In genomic region chr18:76823166-76823539, GRCh38 we compare ENCODE assay signal across 8 cellular contexts. TPM values are rescaled to one million over a fixed set of nuclear protein-coding genes. Genes with fewer than 3 reads are reported as not detected.
DNase-seq lines count a peak whose midpoint lies in the region; ATAC-seq and TF ChIP-seq lines count a peak whose summit lies in the region.

No MANE protein-coding gene starts in this region.

- H3K9me3 ChIP-seq in iPS-15b (ENCODE audit: control insufficient read depth, insufficient read depth, low read length) = no peaks in the 10 kb centered on the region

- no peaks in the 10 kb centered on the region for H3K9me3 Mint-ChIP-seq in activated naive CD4-positive, alpha-beta T cell treated with anti-CD3 and anti-CD28 coated beads, Interleukin-2, amount 50 U/mL, for 24 hours
- H3K9me3 Mint-ChIP-seq in stimulated activated memory B cell treated with anti-CD40 and anti-IgM and Interleukin-4, amounts not matched to agents 10 μg/mL and 1 μg/mL and 100 μg/mL, for 72 hours = no peaks in the 10 kb centered on the region

- peak overlapping the region; percentile 83 for H3K4me3 Mint-ChIP-seq in activated naive CD4-positive, alpha-beta T cell treated with anti-CD3 and anti-CD28 coated beads, Interleukin-2, amount 50 U/mL, for 24 hours
- H3K4me3 Mint-ChIP-seq in stimulated activated memory B cell treated with anti-CD40 and anti-IgM and Interleukin-4, amounts not matched to agents 10 μg/mL and 1 μg/mL and 100 μg/mL, for 72 hours = peak overlapping the region; percentile 79

- ATAC-seq in stimulated activated memory B cell treated with anti-CD40 and anti-IgM and Interleukin-4, amounts not matched to agents 10 μg/mL and 1 μg/mL and 100 μg/mL, for 72 hours = no peak
- ATAC-seq in HG03378 (IDR thresholded peaks at IDR 0.05; ENCODE audit: unreplicated experiment) (no peak), GM21786 (IDR thresholded peaks at IDR 0.05; ENCODE audit: unreplicated experiment) (no peak)

- H3K36me3 ChIP-seq in iPS-15b (ENCODE audit: control insufficient read depth, insufficient read depth, low read length) = peaks cover 3% of the 10 kb centered on the region

- TF ChIP-seq CTCF in HFF-Myc (IDR thresholded peaks at IDR 0.05; ENCODE audit: low read depth, low read length, missing control alignments) = no peak

- H3K4me3 ChIP-seq in HFF-Myc (replicated peaks; ENCODE audit: low read depth, low read length) (peak overlapping the region; percentile 74), iPS-15b (ENCODE audit: low read depth, low read length) (peak overlapping the region; percentile 83)

- peak overlapping the region; percentile 74 for H3K27ac Mint-ChIP-seq in activated naive CD4-positive, alpha-beta T cell treated with anti-CD3 and anti-CD28 coated beads, Interleukin-2, amount 50 U/mL, for 24 hours
- H3K27ac Mint-ChIP-seq in stimulated activated memory B cell treated with anti-CD40 and anti-IgM and Interleukin-4, amounts not matched to agents 10 μg/mL and 1 μg/mL and 100 μg/mL, for 72 hours = peak overlapping the region; percentile 92

- peak overlapping the region; percentile 54 for H3K9ac ChIP-seq in iPS-15b (ENCODE audit: low read depth, low read length)

- H3K4me1 ChIP-seq in iPS-15b (ENCODE audit: control insufficient read depth, insufficient read depth, low read length) = peaks cover 2% of the 10 kb centered on the region

- H3K27me3 Mint-ChIP-seq in activated naive CD4-positive, alpha-beta T cell treated with anti-CD3 and anti-CD28 coated beads, Interleukin-2, amount 50 U/mL, for 24 hours = no peaks in the 10 kb centered on the region
- no peaks in the 10 kb centered on the region for H3K27me3 Mint-ChIP-seq in stimulated activated memory B cell treated with anti-CD40 and anti-IgM and Interleukin-4, amounts not matched to agents 10 μg/mL and 1 μg/mL and 100 μg/mL, for 72 hours

- no peaks in the 10 kb centered on the region for H3K36me3 Mint-ChIP-seq in activated naive CD4-positive, alpha-beta T cell treated with anti-CD3 and anti-CD28 coated beads, Interleukin-2, amount 50 U/mL, for 24 hours
- H3K36me3 Mint-ChIP-seq in stimulated activated memory B cell treated with anti-CD40 and anti-IgM and Interleukin-4, amounts not matched to agents 10 μg/mL and 1 μg/mL and 100 μg/mL, for 72 hours = peaks cover 5% of the 10 kb centered on the region

- no peak for DNase-seq in HFF-Myc (ENCODE audit: extremely low read depth, low read depth)
- no peak for DNase-seq in ureter (ENCODE audit: low spot score)
- no peak for DNase-seq in NOMO-1 (lab: John Stamatoyannopoulos, UW; ENCODE audit: unreplicated experiment in 2 of 2)

- peaks cover 54% of the 10 kb centered on the region for H3K4me1 Mint-ChIP-seq in activated naive CD4-positive, alpha-beta T cell treated with anti-CD3 and anti-CD28 coated beads, Interleukin-2, amount 50 U/mL, for 24 hours
- peaks cover 63% of the 10 kb centered on the region for H3K4me1 Mint-ChIP-seq in stimulated activated memory B cell treated with anti-CD40 and anti-IgM and Interleukin-4, amounts not matched to agents 10 μg/mL and 1 μg/mL and 100 μg/mL, for 72 hours

- H3K27me3 ChIP-seq in iPS-15b (ENCODE audit: control insufficient read depth, insufficient read depth, low read length) = no peaks in the 10 kb centered on the region

RNA-seq across cellular contexts. Expression of gene ZNF236, which starts 0.8 kb away (rescaled TPM):
- total RNA-seq in ureter = 30.0 TPM
